In the genomic region with DNA sequence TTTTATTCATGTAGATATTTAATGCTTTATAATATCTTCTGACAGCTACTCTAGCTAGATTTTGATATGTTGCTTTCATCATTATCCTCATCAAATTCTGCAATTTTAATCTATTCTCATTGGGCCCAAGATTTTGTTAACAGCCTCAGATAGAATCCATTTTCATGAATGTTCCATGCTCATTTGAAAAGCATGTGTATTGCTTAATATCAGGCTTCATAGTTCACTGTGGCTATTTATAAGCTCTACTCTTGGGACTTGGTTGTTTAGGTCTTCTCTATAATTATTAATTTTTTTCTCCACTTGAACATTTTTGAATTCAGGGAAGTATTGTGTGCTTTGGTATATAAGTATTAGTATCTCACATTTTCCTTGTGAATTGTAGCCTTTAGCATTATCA, we compare ENCODE assay signal across 24 cellular contexts. TPM values are rescaled to one million over a fixed set of nuclear protein-coding genes. Genes with fewer than 3 reads are reported as not detected.
A peak's percentile ranks its signal among the peaks of the same experiment; 100 is the strongest.
DNase-seq lines count a peak whose midpoint lies in the region; ATAC-seq and TF ChIP-seq lines count a peak whose summit lies in the region.
"Had no signal": no experiment of that assay in that cellular context is flagged by ENCODE, and none has a peak within 500 bp of the region (broad histone marks: within the 10 kb centered on the region; RNA-seq: fewer than 3 reads in every experiment).

No MANE protein-coding gene starts in this region.

- H3K4ac ChIP-seq in IMR-90 (ENCODE audit: low read depth, low read length): no peak overlapping the region
- no peak overlapping the region for H3K4ac ChIP-seq in mesenchymal stem cell (ENCODE audit: low read depth in 1 of 2, low read length in 2 of 2)

- no peak overlapping the region for H2BK20ac ChIP-seq in IMR-90 (ENCODE audit: low read depth, low read length)

- no peaks in the 10 kb centered on the region for H3K9me3 ChIP-seq in IMR-90 (ENCODE audit: control insufficient read depth, insufficient read depth, low read length)
- H3K9me3 ChIP-seq in mesenchymal stem cell (ENCODE audit: control insufficient read depth, low read length): no peaks in the 10 kb centered on the region

- H2AFZ ChIP-seq in IMR-90 (replicated peaks; ENCODE audit: low read length, poor library complexity) (no peak overlapping the region), mesenchymal stem cell (ENCODE audit: low read depth, low read length) (no peak overlapping the region)

- TF ChIP-seq CTCF in AG10803 (conservative IDR thresholded peaks at IDR 0.05; ENCODE audit: low read length) (no peak), IMR-90 (conservative IDR thresholded peaks at IDR 0.05; ENCODE audit: low read depth, low read length) (no peak), fibroblast of mammary gland (conservative IDR thresholded peaks at IDR 0.05; ENCODE audit: control insufficient read depth, insufficient read depth, low read depth, low read length) (no peak), GM10248 (IDR thresholded peaks at IDR 0.05; ENCODE audit: control extremely low read depth, extremely low read depth, low read depth, missing control alignments) (no peak)

- H3K9ac ChIP-seq in IMR-90 (ENCODE audit: low read depth, low read length) (no peak overlapping the region), mesenchymal stem cell (ENCODE audit: low read length) (peak overlapping the region; percentile 41)

- H2BK120ac ChIP-seq in IMR-90 (ENCODE audit: low read depth, low read length): no peak overlapping the region
- H2BK120ac ChIP-seq in mesenchymal stem cell (ENCODE audit: low read depth, low read length): no peak overlapping the region

- H3K27me3 ChIP-seq in IMR-90 (ENCODE audit: control insufficient read depth, insufficient read depth, low read length) (peaks cover 1% of the 10 kb centered on the region), mesenchymal stem cell (ENCODE audit: control insufficient read depth in 1 of 2, insufficient read depth in 1 of 2, low read length in 2 of 2) (no peaks in the 10 kb centered on the region)

- H2BK5ac ChIP-seq in IMR-90 (ENCODE audit: low read depth, low read length, poor library complexity, severe bottlenecking): no peak overlapping the region
- H2BK5ac ChIP-seq in mesenchymal stem cell (ENCODE audit: low read depth, low read length, poor library complexity, severe bottlenecking): no peak overlapping the region

- H4K8ac ChIP-seq in IMR-90 (ENCODE audit: low read depth in 2 of 2, low read length in 2 of 2): no peak overlapping the region
- no peak overlapping the region for H4K8ac ChIP-seq in mesenchymal stem cell (ENCODE audit: low read length)

- no peaks in the 10 kb centered on the region for H3K36me3 ChIP-seq in IMR-90 (ENCODE audit: control insufficient read depth, insufficient read depth, low read length)
- no peaks in the 10 kb centered on the region for H3K36me3 ChIP-seq in mesenchymal stem cell (ENCODE audit: control insufficient read depth in 1 of 2, insufficient read depth in 2 of 2, low read depth in 1 of 2, low read length in 2 of 2)

- H4K20me1 ChIP-seq in IMR-90 (ENCODE audit: insufficient read depth, low read length): no peaks in the 10 kb centered on the region

- H2AK9ac ChIP-seq in IMR-90 (replicated peaks; ENCODE audit: low read depth, low read length, poor library complexity): no peak overlapping the region

- dilution Hi-C loops in IMR-90 (cut with HindIII; ENCODE audit: low sequenced_read_pairs, unreplicated experiment): no loop called here

- intact Hi-C loops in IMR-90 (cut with micrococcal nuclease): no loop called here

- CTCF ChIA-PET in IMR-90 (lab: Yijun Ruan, JAX): interaction anchor here (1.6 kb wide), 1 partner anchor 12 kb away, joined by 9 read pairs; no protein-coding TSS in a partner anchor
- CTCF ChIA-PET in GM10248 (lab: Yijun Ruan, JAX): interaction anchor here (1.5 kb wide), 1 partner anchor 13 kb away, joined by 9 read pairs; no protein-coding TSS in a partner anchor

- peak; percentile 33 for DNase-seq in AG10803 (ENCODE audit: low read depth)
- peak; percentile 42 for DNase-seq in IMR-90
- DNase-seq in fibroblast of mammary gland (ENCODE audit: low read depth): peak; percentile 33
- DNase-seq in mesenchymal stem cell: no peak
- no peak for DNase-seq in GM10248 (ENCODE audit: extremely low spot score)
- DNase-seq: GDM1; H9; NCI-H1092 treated with DMSO at 0.1 percent for 48 hours; NCI-H146; NCI-H2029 treated with DMSO at 0.1 percent for 48 hours; NCI-H2171; NCI-H345; NCI-H524; NCI-H774; NK-92 treated with Interleukin-12 subunit alpha and Interleukin-12 subunit beta, amount 100 ng/mL, for 24 hours; SHP77 treated with DMSO at 0.1 percent for 48 hours; SW 1271 had no signal

- ATAC-seq in IMR-90 (ENCODE audit: low read depth) (peak; percentile 54), HG03025 (IDR thresholded peaks at IDR 0.05; ENCODE audit: low FRiP score, unreplicated experiment) (no peak), GM21528 (IDR thresholded peaks at IDR 0.05; ENCODE audit: low FRiP score, unreplicated experiment) (no peak)
- ATAC-seq: K562 had no signal

- no peak overlapping the region for H3K23ac ChIP-seq in IMR-90 (ENCODE audit: low read depth, low read length)
- H3K23ac ChIP-seq in mesenchymal stem cell (ENCODE audit: low read length in 2 of 2): no peak overlapping the region

- H3K18ac ChIP-seq in IMR-90 (ENCODE audit: low read depth, low read length): no peak overlapping the region
- no peak overlapping the region for H3K18ac ChIP-seq in mesenchymal stem cell (ENCODE audit: low read depth in 1 of 2, low read length in 2 of 2)

- H2BK15ac ChIP-seq in IMR-90 (ENCODE audit: low read depth, low read length) (no peak overlapping the region), mesenchymal stem cell (ENCODE audit: low read depth, poor library complexity, severe bottlenecking) (no peak overlapping the region)

- no peaks in the 10 kb centered on the region for H3K9me1 ChIP-seq in IMR-90 (ENCODE audit: insufficient read depth, low read length)

- H2AK5ac ChIP-seq in IMR-90 (ENCODE audit: low read depth, low read length) (no peak overlapping the region), mesenchymal stem cell (ENCODE audit: low read length, severe bottlenecking) (no peak overlapping the region)

- no TSS peak for BruUV-seq in IMR-90 (replicated peaks; lab: Mats Ljungman, UMichigan)

- H3K4me3 ChIP-seq in AG10803 (ENCODE audit: low read length): no peak overlapping the region
- H3K4me3 ChIP-seq in IMR-90 (ENCODE audit: insufficient read depth, low read depth, low read length): no peak overlapping the region
- H3K4me3 ChIP-seq in fibroblast of mammary gland (ENCODE audit: control insufficient read depth, low read depth, low read length): no peak overlapping the region
- no peak overlapping the region for H3K4me3 ChIP-seq in mesenchymal stem cell (ENCODE audit: insufficient read depth in 1 of 2, low read depth in 1 of 2, low read length in 2 of 2)
- H3K4me3 ChIP-seq: K562, SK-N-MC had no signal

- H3K4me1 ChIP-seq in IMR-90 (ENCODE audit: control insufficient read depth, insufficient read depth, low read length) (no peaks in the 10 kb centered on the region), mesenchymal stem cell (ENCODE audit: control insufficient read depth, insufficient read depth, low read depth, low read length) (no peaks in the 10 kb centered on the region)

- POLR2A ChIA-PET in IMR-90 (lab: Charles Lee; ENCODE audit: unreplicated experiment): no interaction called here
- POLR2A ChIA-PET in GM10248 (lab: Yijun Ruan, JAX): no interaction called here

- H4K91ac ChIP-seq in IMR-90 (ENCODE audit: insufficient read depth, low read depth, low read length) (no peak overlapping the region), mesenchymal stem cell (ENCODE audit: low read length) (no peak overlapping the region)

- no peak overlapping the region for H3K27ac ChIP-seq in IMR-90 (ENCODE audit: insufficient read depth, low read length)
- no peak overlapping the region for H3K27ac ChIP-seq in mesenchymal stem cell (ENCODE audit: low read length, poor library complexity, severe bottlenecking)
- H3K27ac ChIP-seq: RWPE1, SK-N-MC had no signal

- no peak for TF ChIP-seq RAD21 in IMR-90 (IDR thresholded peaks at IDR 0.05; ENCODE audit: low read length)

- H3K14ac ChIP-seq in IMR-90 (replicated peaks; ENCODE audit: low read depth, low read length) (no peak overlapping the region), mesenchymal stem cell (ENCODE audit: low read length in 2 of 2) (no peak overlapping the region)

- no peak for TF ChIP-seq POLR2A in IMR-90 (IDR thresholded peaks at IDR 0.05; ENCODE audit: low read depth, low read length)

- H3K4me2 ChIP-seq in IMR-90 (ENCODE audit: low read depth, low read length) (no peak overlapping the region), mesenchymal stem cell (ENCODE audit: low read length, poor library complexity, severe bottlenecking) (no peak overlapping the region)

- H3K79me1 ChIP-seq in IMR-90 (ENCODE audit: low read depth in 1 of 2, low read length in 2 of 2): no peaks in the 10 kb centered on the region
- no peaks in the 10 kb centered on the region for H3K79me1 ChIP-seq in mesenchymal stem cell (replicated peaks; ENCODE audit: low read length, poor library complexity, severe bottlenecking)

- H3K56ac ChIP-seq in IMR-90 (ENCODE audit: extremely low read depth, insufficient read depth, low read length): no peak overlapping the region

- H2BK12ac ChIP-seq in mesenchymal stem cell (ENCODE audit: low read length in 2 of 2): no peak overlapping the region

- H4K5ac ChIP-seq in IMR-90 (ENCODE audit: low read depth, low read length): no peak overlapping the region

- in situ Hi-C loops in IMR-90 (cut with MboI; ENCODE audit: low sequenced_read_pairs): no loop called here

TF ChIP-seq in IMR-90, 13 proteins besides CTCF, POLR2A, EP300 and RAD21 (continues in another document):
- TF ChIP-seq RFX5 (IDR thresholded peaks at IDR 0.05; ENCODE audit: low read depth, low read length): no peak
- TF ChIP-seq USF2 (IDR thresholded peaks at IDR 0.05; ENCODE audit: low read depth, low read length): no peak
- no peak for TF ChIP-seq NFE2L2 (IDR thresholded peaks at IDR 0.05; ENCODE audit: low read depth, low read length)
- TF ChIP-seq MXI1 (IDR thresholded peaks at IDR 0.05; ENCODE audit: borderline replicate concordance, low read depth, low read length): no peak
- no peak for TF ChIP-seq SMC3 (IDR thresholded peaks at IDR 0.05; ENCODE audit: low read depth, low read length)
- peak; percentile 85 for TF ChIP-seq CEBPB (IDR thresholded peaks at IDR 0.05; ENCODE audit: low read depth, low read length)

RNA-seq across cellular contexts. Expression of gene RAB40A, which starts 41.8 kb away (rescaled TPM):
- under 0.01 TPM in 2 replicates for total RNA-seq in IMR-90 (2012; rRNA removed)
- 0.16 and 0.26 TPM in 2 replicates for polyA plus RNA-seq in IMR-90 (2012; rRNA removed)
- polyA plus RNA-seq in IMR-90 (2012; cell fraction: cytosol; rRNA removed): 0.05 TPM in 1 of 2 replicates, not detected in the other
- 1.5 and 1.9 TPM in 2 replicates for polyA plus RNA-seq in IMR-90 (2012; cell fraction: nucleus; rRNA removed; ENCODE audit: low replicate concordance)
- 0.06 TPM for polyA plus RNA-seq in mesenchymal stem cell (2013, experiment 1 of 2)
- polyA plus RNA-seq in mesenchymal stem cell (2013, experiment 2 of 2): 0.04 TPM
- total RNA-seq: A172, H9 had no signal
- polyA plus RNA-seq: CD14-positive monocyte had no signal

Comparison
In these comparisons a context has a peak if more than half of its experiments do, and no peak if none do; other contexts are left out.
1. DNase-seq: peak in AG10803 (single experiment), IMR-90 (single experiment) and fibroblast of mammary gland (single experiment); none in mesenchymal stem cell (single experiment) and GM10248 (single experiment).